In genomic region chr3:9669277-9669676, GRCh38 we compare ENCODE assay signal across 1 cellular context.
TF ChIP-seq lines count a peak whose summit lies in the region.

No MANE protein-coding gene starts in this region.

TF ChIP-seq in GM12878, 131 proteins besides CTCF, POLR2A, EP300 and RAD21:
- TF ChIP-seq TARDBP (IDR thresholded peaks at IDR 0.05; ENCODE audit: borderline replicate concordance) (no peak), CREB1 (IDR thresholded peaks at IDR 0.05; ENCODE audit: low read depth) (no peak), SMARCA5 (IDR thresholded peaks at IDR 0.05) (no peak), RELA (IDR thresholded peaks at IDR 0.05; ENCODE audit: borderline replicate concordance, partially characterized antibody) (no peak), ESRRA (IDR thresholded peaks at IDR 0.05; ENCODE audit: low read length) (no peak), SMAD5 (IDR thresholded peaks at IDR 0.05; ENCODE audit: low read depth) (no peak), FOS (IDR thresholded peaks at IDR 0.05; ENCODE audit: borderline replicate concordance, extremely low read depth, insufficient read length) (no peak), ATF3 (IDR thresholded peaks at IDR 0.05; ENCODE audit: borderline replicate concordance, extremely low read depth, low read depth, low read length) (no peak), WRNIP1 (IDR thresholded peaks at IDR 0.05; ENCODE audit: borderline replicate concordance, low read depth, low read length) (no peak), KLF5 (IDR thresholded peaks at IDR 0.05; ENCODE audit: partially characterized antibody) (no peak), CEBPZ (IDR thresholded peaks at IDR 0.05; ENCODE audit: low read depth, low read length) (no peak)
- TF ChIP-seq, protein P1, sequence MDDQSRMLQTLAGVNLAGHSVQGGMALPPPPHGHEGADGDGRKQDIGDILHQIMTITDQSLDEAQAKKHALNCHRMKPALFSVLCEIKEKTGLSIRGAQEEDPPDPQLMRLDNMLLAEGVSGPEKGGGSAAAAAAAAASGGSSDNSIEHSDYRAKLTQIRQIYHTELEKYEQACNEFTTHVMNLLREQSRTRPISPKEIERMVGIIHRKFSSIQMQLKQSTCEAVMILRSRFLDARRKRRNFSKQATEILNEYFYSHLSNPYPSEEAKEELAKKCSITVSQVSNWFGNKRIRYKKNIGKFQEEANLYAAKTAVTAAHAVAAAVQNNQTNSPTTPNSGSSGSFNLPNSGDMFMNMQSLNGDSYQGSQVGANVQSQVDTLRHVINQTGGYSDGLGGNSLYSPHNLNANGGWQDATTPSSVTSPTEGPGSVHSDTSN (IDR thresholded peaks at IDR 0.05; ENCODE audit: insufficient replicate concordance, low read depth, low read length): no peak
TF ChIP-seq in GM12878: peak in this region for 0.
